In genomic region chr19:5992756-5993155, GRCh38 we compare ENCODE assay signal across 20 cellular contexts.
"Had no signal": no experiment of that assay in that cellular context is flagged by ENCODE, and none has a peak within 500 bp of the region (broad histone marks: within the 10 kb centered on the region; RNA-seq: fewer than 3 reads in every experiment).

No MANE protein-coding gene starts in this region.

- H3K4me3 ChIP-seq: mucosa of descending colon, tibial nerve, vagina had no signal

- H3K27ac ChIP-seq: brain microvascular endothelial cell, tibial nerve, vagina had no signal

- DNase-seq: activated CD4-positive, alpha-beta T cell treated with anti-CD3 and anti-CD28 coated beads, Interleukin-2, amount 10 ng/mL, durations not matched to agents 24 days and 14 days; activated CD8-positive, alpha-beta memory T cell treated with anti-CD3 and anti-CD28 coated beads, Interleukin-2, amount 50 U/mL, for 4 hours; activated naive CD4-positive, alpha-beta T cell treated with anti-CD3 and anti-CD28 coated beads, Interleukin-2, amount 10 ng/mL, durations not matched to agents 7 days and 5 days; activated naive CD8-positive, alpha-beta T cell treated with anti-CD3 and anti-CD28 coated beads, Interleukin-2, amount 50 U/mL, for 24 hours; activated T-cell treated with anti-CD3 and anti-CD28 coated beads, Interleukin-2, amount 50 U/mL, for 4 hours; anterior cingulate cortex; brain microvascular endothelial cell; central memory CD4-positive, alpha-beta T cell; erythroblast; head of caudate nucleus; mesenchymal stem cell; mucosa of descending colon; naive thymus-derived CD4-positive, alpha-beta T cell; retina; stimulated activated CD8-positive, alpha-beta memory T cell treated with anti-CD3 and anti-CD28 coated beads, Interleukin-4, amount 100 ng/mL, for 48 hours; stimulated activated naive CD4-positive, alpha-beta T cell treated with Interleukin-2 at 50 U/mL for 16 hours; substantia nigra had no signal

- H3K9me3 ChIP-seq: mucosa of descending colon, tibial nerve, vagina had no signal

- H3K36me3 ChIP-seq: brain microvascular endothelial cell had no signal

- H3K27me3 Mint-ChIP-seq: activated CD4-positive, alpha-beta T cell treated with anti-CD3 and anti-CD28 coated beads, Interleukin-2, amount 10 ng/mL, durations not matched to agents 24 days and 14 days; activated naive CD8-positive, alpha-beta T cell treated with anti-CD3 and anti-CD28 coated beads, Interleukin-2, amount 50 U/mL, for 24 hours; naive thymus-derived CD4-positive, alpha-beta T cell had no signal

- H3K36me3 Mint-ChIP-seq: activated naive CD4-positive, alpha-beta T cell treated with anti-CD3 and anti-CD28 coated beads, Interleukin-2, amount 10 ng/mL, durations not matched to agents 7 days and 5 days had no signal

- H3K27ac Mint-ChIP-seq: activated CD4-positive, alpha-beta T cell treated with anti-CD3 and anti-CD28 coated beads, Interleukin-2, amount 10 ng/mL, durations not matched to agents 24 days and 14 days; activated naive CD8-positive, alpha-beta T cell treated with anti-CD3 and anti-CD28 coated beads, Interleukin-2, amount 50 U/mL, for 24 hours; T-helper 2 cell treated with Interferon-gamma antibody and Interleukin-4, amounts not matched to agents 5 μg/mL and 100 μg/mL, for 36 hours had no signal

- H3K9me3 Mint-ChIP-seq: activated CD4-positive, alpha-beta T cell treated with anti-CD3 and anti-CD28 coated beads, Interleukin-2, amount 10 ng/mL, durations not matched to agents 24 days and 14 days; activated naive CD4-positive, alpha-beta T cell treated with anti-CD3 and anti-CD28 coated beads, Interleukin-2, amount 10 ng/mL, durations not matched to agents 7 days and 5 days; activated naive CD8-positive, alpha-beta T cell treated with anti-CD3 and anti-CD28 coated beads, Interleukin-2, amount 50 U/mL, for 24 hours; activated T-cell treated with anti-CD3 and anti-CD28 coated beads, Interleukin-2, amount 50 U/mL, for 4 hours; naive thymus-derived CD4-positive, alpha-beta T cell; T-helper 2 cell treated with Interferon-gamma antibody and Interleukin-4, amounts not matched to agents 5 μg/mL and 100 μg/mL, for 36 hours had no signal

- ATAC-seq: activated naive CD8-positive, alpha-beta T cell treated with anti-CD3 and anti-CD28 coated beads, Interleukin-2, amount 50 U/mL, for 24 hours; activated T-cell treated with anti-CD3 and anti-CD28 coated beads, Interleukin-2, amount 50 U/mL, for 4 hours; mucosa of descending colon; naive thymus-derived CD4-positive, alpha-beta T cell had no signal

- H3K4me3 Mint-ChIP-seq: activated CD4-positive, alpha-beta T cell treated with anti-CD3 and anti-CD28 coated beads, Interleukin-2, amount 10 ng/mL, durations not matched to agents 24 days and 14 days; activated naive CD4-positive, alpha-beta T cell treated with anti-CD3 and anti-CD28 coated beads, Interleukin-2, amount 10 ng/mL, durations not matched to agents 7 days and 5 days; activated naive CD8-positive, alpha-beta T cell treated with anti-CD3 and anti-CD28 coated beads, Interleukin-2, amount 50 U/mL, for 24 hours; activated T-cell treated with anti-CD3 and anti-CD28 coated beads, Interleukin-2, amount 50 U/mL, for 4 hours; naive thymus-derived CD4-positive, alpha-beta T cell; T-helper 2 cell treated with Interferon-gamma antibody and Interleukin-4, amounts not matched to agents 5 μg/mL and 100 μg/mL, for 36 hours had no signal

- H3K27me3 ChIP-seq: brain microvascular endothelial cell, tibial nerve, vagina had no signal
